In genomic region chr19:70793-71192, GRCh38 we compare ENCODE assay signal across 15 cellular contexts. TPM values are rescaled to one million over a fixed set of nuclear protein-coding genes. Genes with fewer than 3 reads are reported as not detected.
DNase-seq lines count a peak whose midpoint lies in the region; ATAC-seq and TF ChIP-seq lines count a peak whose summit lies in the region.
"Not testable (repeated sequence)": the region's sequence is repeated elsewhere in the genome, so short reads cannot be mapped to it uniquely, and the experiment has no call there.
"Had no signal": no experiment of that assay in that cellular context is flagged by ENCODE, and none has a peak within 500 bp of the region (broad histone marks: within the 10 kb centered on the region; RNA-seq: fewer than 3 reads in every experiment).

No MANE protein-coding gene starts in this region.

- H3K27me3 ChIP-seq in CD4-positive, alpha-beta memory T cell (ENCODE audit: insufficient read depth, low read length); esophagus muscularis mucosa: not testable (repeated sequence)

- DNase-seq in CD4-positive, alpha-beta memory T cell: peak; percentile 35 to 52 (median 41)
- peak; percentile 49 for DNase-seq in activated B cell treated with CpG ODN at 0.5 μM for 24 hours
- DNase-seq in activated CD8-positive, alpha-beta memory T cell treated with anti-CD3 and anti-CD28 coated beads for 48 hours (ENCODE audit: low read depth in 2 of 3, low spot score in 2 of 3): peak in 2 of 3 experiments; percentile 12 to 32
- peak; percentile 49 for DNase-seq in activated gamma-delta T cell treated with Interleukin-2 at 50 U/mL for 16 hours
- DNase-seq in esophagus muscularis mucosa (ENCODE audit: extremely low spot score): not testable (repeated sequence)
- DNase-seq in naive thymus-derived CD8-positive, alpha-beta T cell: peak in 9 of 10 donors; percentile 2 to 53 (median 34)
- DNase-seq in stimulated activated CD4-positive, alpha-beta T cell treated with anti-CD3 and anti-CD28 coated beads, Interleukin-2, amount 100 ng/mL, for 4 hours (ENCODE audit: low read depth): peak; percentile 14
- peak; percentile 9 to 42 for DNase-seq in stimulated activated CD8-positive, alpha-beta memory T cell treated with anti-CD3 and anti-CD28 coated beads, Interleukin-7, amount 100 ng/mL, for 1 hour (ENCODE audit: low read depth in 2 of 2)

- not testable (repeated sequence) for H3K9me3 Mint-ChIP-seq in CD4-positive, alpha-beta memory T cell; activated B cell treated with CpG ODN at 0.5 μM for 24 hours; naive thymus-derived CD8-positive, alpha-beta T cell

- WGBS in esophagus muscularis mucosa: no CpG with 5 or more reads among the region's 54 CpGs

- POLR2A ChIA-PET in CD4-positive, alpha-beta memory T cell (lab: Charles Lee; ENCODE audit: partially characterized antibody); activated B cell treated with CpG ODN at 0.5 μM for 24 hours (lab: Charles Lee); naive thymus-derived CD8-positive, alpha-beta T cell (lab: Charles Lee): not testable (repeated sequence)

- not testable (repeated sequence) for H3K36me3 ChIP-seq in CD4-positive, alpha-beta memory T cell (ENCODE audit: insufficient read depth, low read length); esophagus muscularis mucosa

- H3K4me1 Mint-ChIP-seq in CD4-positive, alpha-beta memory T cell; activated B cell treated with CpG ODN at 0.5 μM for 24 hours; naive thymus-derived CD8-positive, alpha-beta T cell: not testable (repeated sequence)

- not testable (repeated sequence) for H3K9me3 ChIP-seq in CD4-positive, alpha-beta memory T cell (ENCODE audit: control insufficient read depth in 1 of 2, low read length in 2 of 2); esophagus muscularis mucosa

- CTCF ChIA-PET in CD4-positive, alpha-beta memory T cell (lab: Charles Lee; ENCODE audit: partially characterized antibody); activated B cell treated with CpG ODN at 0.5 μM for 24 hours (lab: Charles Lee): not testable (repeated sequence)

- TF ChIP-seq CTCF in activated B cell treated with CpG ODN at 0.5 μM for 24 hours (IDR thresholded peaks at IDR 0.05); esophagus muscularis mucosa (IDR thresholded peaks at IDR 0.05): not testable (repeated sequence)

- not testable (repeated sequence) for ATAC-seq in activated B cell treated with CpG ODN at 0.5 μM for 24 hours (ENCODE audit: low read depth); naive thymus-derived CD8-positive, alpha-beta T cell

- not testable (repeated sequence) for H3K4me3 Mint-ChIP-seq in CD4-positive, alpha-beta memory T cell; activated B cell treated with CpG ODN at 0.5 μM for 24 hours; naive thymus-derived CD8-positive, alpha-beta T cell

- H3K27ac ChIP-seq in CD4-positive, alpha-beta memory T cell (ENCODE audit: low read depth, low read length); esophagus muscularis mucosa (replicated peaks in 1 of 4): not testable (repeated sequence)

- H3K36me3 Mint-ChIP-seq in CD4-positive, alpha-beta memory T cell; activated B cell treated with CpG ODN at 0.5 μM for 24 hours (ENCODE audit: low read depth); naive thymus-derived CD8-positive, alpha-beta T cell: not testable (repeated sequence)

- not testable (repeated sequence) for H3K27me3 Mint-ChIP-seq in CD4-positive, alpha-beta memory T cell; activated B cell treated with CpG ODN at 0.5 μM for 24 hours; naive thymus-derived CD8-positive, alpha-beta T cell

- TF ChIP-seq EP300 in esophagus muscularis mucosa (IDR thresholded peaks at IDR 0.05): not testable (repeated sequence)

- TF ChIP-seq POLR2A in esophagus muscularis mucosa (IDR thresholded peaks at IDR 0.05; ENCODE audit: low read depth): not testable (repeated sequence)

- H3K27ac Mint-ChIP-seq in CD4-positive, alpha-beta memory T cell; activated B cell treated with CpG ODN at 0.5 μM for 24 hours; naive thymus-derived CD8-positive, alpha-beta T cell: not testable (repeated sequence)

- intact Hi-C loops in CD4-positive, alpha-beta memory T cell (cut with micrococcal nuclease); activated B cell treated with CpG ODN at 0.5 μM for 24 hours (cut with micrococcal nuclease); esophagus muscularis mucosa (cut with DNase I): not testable (repeated sequence)

- H3K4me1 ChIP-seq in CD4-positive, alpha-beta memory T cell (ENCODE audit: insufficient read depth, low read length); esophagus muscularis mucosa: not testable (repeated sequence)

- not testable (repeated sequence) for H3K4me3 ChIP-seq in CD4-positive, alpha-beta memory T cell (ENCODE audit: low read length in 2 of 2)
- H3K4me3 ChIP-seq in esophagus muscularis mucosa: peak overlapping the region in 3 of 4 donors; percentile 35 to 48 (median 43)

RNA-seq across cellular contexts. Expression of gene OR4F17, which starts 36.1 kb away (rescaled TPM):
- not detected for total RNA-seq in CD4-positive, alpha-beta memory T cell
- not detected for polyA plus RNA-seq in CD4-positive, alpha-beta memory T cell
- total RNA-seq in activated B cell treated with CpG ODN at 0.5 μM for 24 hours (0.29 and 0.82 TPM in 2 replicates), esophagus muscularis mucosa (not detected)
- total RNA-seq in naive thymus-derived CD8-positive, alpha-beta T cell: under 1 TPM in 1 of 2 experiments, not detected in 1; 0.49 TPM
- polyA plus RNA-seq in naive thymus-derived CD8-positive, alpha-beta T cell: not detected
- total RNA-seq: dermis microvascular lymphatic vessel endothelial cell, esophagus squamous epithelium, GM23248, heart right ventricle, right atrium auricular region, SJSA1, vagina had no signal
- polyA plus RNA-seq: GM23248, heart right ventricle had no signal
